Comparison of ENCODE assay signal across 8 cellular contexts in the genomic region with DNA sequence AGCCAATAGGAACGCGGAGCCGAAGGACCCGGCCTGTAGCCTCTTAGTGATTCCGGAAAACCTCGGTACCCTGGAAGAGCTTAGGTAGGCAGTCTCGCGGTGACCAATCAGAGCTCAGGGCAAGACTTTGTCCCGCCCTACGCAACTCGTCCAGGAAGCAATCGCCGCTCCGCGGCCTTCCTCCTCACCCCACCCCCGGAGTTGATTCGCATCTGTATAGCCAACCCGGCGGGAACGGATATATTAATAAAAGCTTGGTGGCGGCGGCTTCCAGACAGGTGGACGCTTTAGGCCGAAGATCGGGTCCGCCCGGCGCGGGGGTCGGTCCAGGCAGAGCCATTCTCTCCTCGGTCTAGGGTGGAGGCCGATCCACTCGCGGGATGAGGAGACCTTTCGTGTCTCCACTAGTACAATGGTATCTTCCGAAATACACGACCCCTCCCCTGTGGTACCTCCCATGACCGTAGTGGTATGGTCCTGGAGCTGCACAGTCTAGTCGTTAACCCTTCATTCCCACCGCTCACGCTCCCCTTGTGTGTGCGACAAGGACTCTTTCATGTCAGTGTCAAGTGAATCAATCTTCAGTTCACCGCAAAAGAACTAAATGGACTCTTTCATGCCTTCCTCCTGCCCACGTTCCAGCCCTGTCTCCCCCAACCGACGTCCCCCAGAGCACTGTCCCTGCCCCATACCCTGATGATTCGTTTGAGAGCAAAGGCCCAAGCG.
DNase-seq lines count a peak whose midpoint lies in the region; TF ChIP-seq lines count a peak whose summit lies in the region.

No MANE protein-coding gene starts in this region.

- no peaks in the 10 kb centered on the region for H3K9me3 ChIP-seq in SK-N-MC (ENCODE audit: low read depth, low read length)

- DNase-seq in GM04503 (ENCODE audit: low read depth): peak; percentile 82
- DNase-seq in HFF-Myc (ENCODE audit: extremely low read depth, low read depth): peak; percentile 95
- DNase-seq in NB4 (ENCODE audit: low read depth): peak; percentile 98
- DNase-seq in SK-N-MC (ENCODE audit: low read depth, low spot score): peak; percentile 92
- DNase-seq in globus pallidus (ENCODE audit: low spot score): peak; percentile 96
- DNase-seq in non-pigmented ciliary epithelial cell (ENCODE audit: low read depth): peak; percentile 89
- peak; percentile 96 for DNase-seq in superior temporal gyrus (ENCODE audit: extremely low spot score)

- peak overlapping the region; percentile 91 for H3K4me3 Mint-ChIP-seq in activated naive CD4-positive, alpha-beta T cell treated with anti-CD3 and anti-CD28 coated beads, Interleukin-2, amount 50 U/mL, for 24 hours

- peak; percentile 60 for TF ChIP-seq POLR2A in NB4 (IDR thresholded peaks at IDR 0.05; ENCODE audit: extremely low read depth, insufficient read length)

- H3K27ac Mint-ChIP-seq in activated naive CD4-positive, alpha-beta T cell treated with anti-CD3 and anti-CD28 coated beads, Interleukin-2, amount 50 U/mL, for 24 hours: peak overlapping the region; percentile 76

- no peaks in the 10 kb centered on the region for H3K9me3 Mint-ChIP-seq in activated naive CD4-positive, alpha-beta T cell treated with anti-CD3 and anti-CD28 coated beads, Interleukin-2, amount 50 U/mL, for 24 hours

- H3K27ac ChIP-seq in SK-N-MC: peak overlapping the region; percentile 93

- H3K36me3 ChIP-seq in SK-N-MC (ENCODE audit: insufficient read depth, low read length): no peaks in the 10 kb centered on the region

- no peaks in the 10 kb centered on the region for H3K36me3 Mint-ChIP-seq in activated naive CD4-positive, alpha-beta T cell treated with anti-CD3 and anti-CD28 coated beads, Interleukin-2, amount 50 U/mL, for 24 hours

- no peaks in the 10 kb centered on the region for H3K27me3 Mint-ChIP-seq in activated naive CD4-positive, alpha-beta T cell treated with anti-CD3 and anti-CD28 coated beads, Interleukin-2, amount 50 U/mL, for 24 hours

- H3K4me3 ChIP-seq in HFF-Myc (replicated peaks; ENCODE audit: low read depth, low read length) (peak overlapping the region; percentile 54), NB4 (ENCODE audit: low read depth, low read length) (peak overlapping the region; percentile 71), SK-N-MC (peak overlapping the region; percentile 87)

- H3K4me1 Mint-ChIP-seq in activated naive CD4-positive, alpha-beta T cell treated with anti-CD3 and anti-CD28 coated beads, Interleukin-2, amount 50 U/mL, for 24 hours: peaks cover 19% of the 10 kb centered on the region

- peak overlapping the region; percentile 83 for H3K9ac ChIP-seq in SK-N-MC (ENCODE audit: insufficient read length)

- TF ChIP-seq CTCF in HFF-Myc (IDR thresholded peaks at IDR 0.05; ENCODE audit: low read depth, low read length, missing control alignments): no peak
- no peak for TF ChIP-seq CTCF in NB4 (IDR thresholded peaks at IDR 0.05; ENCODE audit: low read depth, low read length)

Comparison
In these comparisons a context has a peak if more than half of its experiments do, and no peak if none do; other contexts are left out.
1. Peak in every context shown above with its lines: DNase-seq, H3K4me3 ChIP-seq and H3K27ac ChIP-seq.